In the genomic region with DNA sequence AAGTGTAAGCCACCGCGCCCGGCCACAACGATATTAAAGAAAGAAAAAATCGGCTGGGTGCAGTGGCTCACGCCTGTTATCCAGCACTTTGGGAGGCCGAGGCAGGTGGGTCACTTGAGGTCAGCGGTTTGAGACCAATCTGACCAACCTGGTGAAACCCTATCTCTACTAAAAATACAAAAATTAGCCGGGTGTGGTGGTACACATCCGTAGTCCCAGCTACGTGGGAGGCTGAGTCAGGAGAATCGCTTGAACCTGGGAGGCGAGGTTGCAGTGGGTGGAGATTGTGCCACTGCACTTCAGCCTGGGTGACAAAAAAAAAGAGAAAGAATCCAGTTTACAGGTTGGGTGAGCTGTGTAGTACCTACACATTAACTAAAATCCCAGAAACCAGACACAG, we compare ENCODE assay signal across 28 cellular contexts.
"Had no signal": no experiment of that assay in that cellular context is flagged by ENCODE, and none has a peak within 500 bp of the region (broad histone marks: within the 10 kb centered on the region; RNA-seq: fewer than 3 reads in every experiment).

No MANE protein-coding gene starts in this region.

- H3K4me1 ChIP-seq: parathyroid adenoma, psoas muscle, right lobe of liver, sigmoid colon, thyroid gland, tibial nerve, upper lobe of right lung, uterus had no signal

- H3K4me2 ChIP-seq: neural progenitor cell had no signal

- DNase-seq: naive B cell; naive thymus-derived CD8-positive, alpha-beta T cell; nephron progenitor cell; occipital lobe; ovary; psoas muscle; right cardiac atrium; right lobe of liver; sigmoid colon; small intestine; stimulated activated CD4-positive, alpha-beta T cell treated with anti-CD3 and anti-CD28 coated beads, Interleukin-12 subunit alpha, Interleukin-12 subunit beta, amount 100 ng/mL, for 4 hours; stimulated activated CD4-positive, alpha-beta T cell treated with anti-CD3 and anti-CD28 coated beads, Interleukin-1b, Interleukin-23, amount 100 ng/mL, for 48 hours; stimulated activated CD4-positive, alpha-beta T cell treated with anti-CD3 and anti-CD28 coated beads, Interleukin-4, amount 100 ng/mL, for 1 hour; stimulated activated CD4-positive, alpha-beta T cell treated with anti-CD3 and anti-CD28 coated beads, Interleukin-4, amount 100 ng/mL, for 4 hours; stimulated activated CD8-positive, alpha-beta memory T cell treated with anti-CD3 and anti-CD28 coated beads, Interleukin-4, amount 100 ng/mL, for 48 hours; stimulated activated naive B cell treated with anti-CD40 and anti-IgM and Interleukin-4, amounts not matched to agents 10 μg/mL and 1 μg/mL and 100 μg/mL, for 72 hours; stimulated activated naive CD4-positive, alpha-beta T cell treated with Interleukin-2 at 50 U/mL for 16 hours; stomach; thyroid gland; trophoblast cell; upper lobe of right lung; uterus had no signal

- H3K27ac ChIP-seq: neural progenitor cell, ovary, parathyroid adenoma, psoas muscle, right lobe of liver, sigmoid colon, stomach, thoracic aorta, thyroid gland, tibial nerve, upper lobe of right lung, uterus had no signal

- H3K4me1 Mint-ChIP-seq: nephron progenitor cell had no signal

- ATAC-seq: naive thymus-derived CD8-positive, alpha-beta T cell; natural killer cell treated with Interleukin-12 subunit alpha and Interleukin-12 subunit beta and Interleukin-15 and Interleukin-18, amount 100 ng/mL, for 72 hours; psoas muscle; right cardiac atrium; right lobe of liver; stimulated activated naive B cell treated with anti-CD40 and anti-IgM and Interleukin-4, amounts not matched to agents 10 μg/mL and 1 μg/mL and 100 μg/mL, for 72 hours; upper lobe of right lung had no signal

- H3K9me3 Mint-ChIP-seq: naive B cell; naive thymus-derived CD8-positive, alpha-beta T cell; natural killer cell treated with Interleukin-12 subunit alpha and Interleukin-12 subunit beta and Interleukin-15 and Interleukin-18, amount 100 ng/mL, for 72 hours; nephron progenitor cell; neural progenitor cell; stimulated activated naive B cell treated with anti-CD40 and anti-IgM and Interleukin-4, amounts not matched to agents 10 μg/mL and 1 μg/mL and 100 μg/mL, for 72 hours; stimulated activated naive CD8-positive, alpha-beta T cell treated with anti-CD3 and anti-CD28 coated beads, Interleukin-15, Interleukin-2, amounts not matched to agents 100 ng/mL and 50 ng/mL, for 24 hours had no signal

- H2AFZ ChIP-seq: parathyroid adenoma had no signal

- H3K27ac Mint-ChIP-seq: naive B cell; naive thymus-derived CD8-positive, alpha-beta T cell; natural killer cell treated with Interleukin-12 subunit alpha and Interleukin-12 subunit beta and Interleukin-15 and Interleukin-18, amount 100 ng/mL, for 72 hours; nephron progenitor cell; stimulated activated naive B cell treated with anti-CD40 and anti-IgM and Interleukin-4, amounts not matched to agents 10 μg/mL and 1 μg/mL and 100 μg/mL, for 72 hours; stimulated activated naive CD8-positive, alpha-beta T cell treated with anti-CD3 and anti-CD28 coated beads, Interleukin-15, Interleukin-2, amounts not matched to agents 100 ng/mL and 50 ng/mL, for 24 hours had no signal

- H3K36me3 Mint-ChIP-seq: naive B cell; naive thymus-derived CD8-positive, alpha-beta T cell; natural killer cell treated with Interleukin-12 subunit alpha and Interleukin-12 subunit beta and Interleukin-15 and Interleukin-18, amount 100 ng/mL, for 72 hours; neural progenitor cell; stimulated activated naive B cell treated with anti-CD40 and anti-IgM and Interleukin-4, amounts not matched to agents 10 μg/mL and 1 μg/mL and 100 μg/mL, for 72 hours had no signal

- H3K27me3 ChIP-seq: neural progenitor cell, ovary, right lobe of liver, sigmoid colon, thyroid gland, tibial nerve, uterus had no signal

- H3K9ac ChIP-seq: neural progenitor cell, parathyroid adenoma had no signal

- H3K79me2 ChIP-seq: parathyroid adenoma had no signal

- H3K4me3 ChIP-seq: neural progenitor cell, ovary, psoas muscle, right lobe of liver, sigmoid colon, stomach, thoracic aorta, thyroid gland, tibial nerve, upper lobe of right lung, uterus had no signal

- H3K9me3 ChIP-seq: ovary, psoas muscle, right lobe of liver, sigmoid colon, stomach, thoracic aorta, thyroid gland, tibial nerve, upper lobe of right lung, uterus had no signal

- H3K36me3 ChIP-seq: neural progenitor cell, ovary, right lobe of liver, sigmoid colon, stomach, thoracic aorta, thyroid gland, tibial nerve, upper lobe of right lung, uterus had no signal

- H3K4me3 Mint-ChIP-seq: naive B cell; naive thymus-derived CD8-positive, alpha-beta T cell; natural killer cell treated with Interleukin-12 subunit alpha and Interleukin-12 subunit beta and Interleukin-15 and Interleukin-18, amount 100 ng/mL, for 72 hours; nephron progenitor cell; neural progenitor cell; stimulated activated naive B cell treated with anti-CD40 and anti-IgM and Interleukin-4, amounts not matched to agents 10 μg/mL and 1 μg/mL and 100 μg/mL, for 72 hours; stimulated activated naive CD8-positive, alpha-beta T cell treated with anti-CD3 and anti-CD28 coated beads, Interleukin-15, Interleukin-2, amounts not matched to agents 100 ng/mL and 50 ng/mL, for 24 hours had no signal
